Comparison of ENCODE assay signal across 1 cellular context in the genomic region with DNA sequence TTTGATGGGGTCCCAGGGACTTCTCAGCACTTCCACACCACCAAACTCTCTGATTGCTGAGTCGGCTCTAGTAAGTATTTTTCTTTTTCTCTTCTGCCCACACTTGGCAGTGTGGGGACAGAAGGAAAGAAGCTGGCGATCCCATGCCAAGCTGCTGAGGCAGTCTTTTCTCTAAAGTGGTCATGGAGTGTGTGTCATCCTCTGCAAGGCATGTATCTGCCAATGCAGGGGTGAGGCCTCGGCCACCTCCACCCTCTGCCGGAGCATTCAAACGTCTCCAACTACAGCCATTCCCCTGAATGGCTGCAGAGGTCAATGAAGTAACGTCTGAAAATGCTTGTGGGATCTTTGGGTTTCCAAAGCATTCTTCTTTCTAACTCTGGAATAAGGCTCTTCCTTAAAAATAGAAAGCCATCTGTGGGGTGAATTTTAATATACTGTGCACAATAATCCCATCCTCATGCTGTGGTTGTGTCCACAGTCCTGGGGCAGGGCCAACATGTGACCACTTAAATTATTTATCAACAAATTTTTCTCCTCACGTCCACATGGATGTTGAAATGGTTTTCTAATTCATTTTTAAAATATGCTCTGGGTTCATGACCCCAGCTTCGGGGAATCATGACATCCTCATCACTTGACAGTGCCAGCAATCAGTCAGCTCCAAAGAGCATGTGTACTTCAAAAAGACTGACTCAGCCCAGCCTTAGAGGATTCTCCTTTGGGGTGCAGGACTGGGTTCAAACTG.
TF ChIP-seq lines count a peak whose summit lies in the region.

No MANE protein-coding gene starts in this region.

TF ChIP-seq in A549, 52 proteins besides CTCF, POLR2A, EP300 and RAD21 (continued from another document):
- TF ChIP-seq, protein P1, sequence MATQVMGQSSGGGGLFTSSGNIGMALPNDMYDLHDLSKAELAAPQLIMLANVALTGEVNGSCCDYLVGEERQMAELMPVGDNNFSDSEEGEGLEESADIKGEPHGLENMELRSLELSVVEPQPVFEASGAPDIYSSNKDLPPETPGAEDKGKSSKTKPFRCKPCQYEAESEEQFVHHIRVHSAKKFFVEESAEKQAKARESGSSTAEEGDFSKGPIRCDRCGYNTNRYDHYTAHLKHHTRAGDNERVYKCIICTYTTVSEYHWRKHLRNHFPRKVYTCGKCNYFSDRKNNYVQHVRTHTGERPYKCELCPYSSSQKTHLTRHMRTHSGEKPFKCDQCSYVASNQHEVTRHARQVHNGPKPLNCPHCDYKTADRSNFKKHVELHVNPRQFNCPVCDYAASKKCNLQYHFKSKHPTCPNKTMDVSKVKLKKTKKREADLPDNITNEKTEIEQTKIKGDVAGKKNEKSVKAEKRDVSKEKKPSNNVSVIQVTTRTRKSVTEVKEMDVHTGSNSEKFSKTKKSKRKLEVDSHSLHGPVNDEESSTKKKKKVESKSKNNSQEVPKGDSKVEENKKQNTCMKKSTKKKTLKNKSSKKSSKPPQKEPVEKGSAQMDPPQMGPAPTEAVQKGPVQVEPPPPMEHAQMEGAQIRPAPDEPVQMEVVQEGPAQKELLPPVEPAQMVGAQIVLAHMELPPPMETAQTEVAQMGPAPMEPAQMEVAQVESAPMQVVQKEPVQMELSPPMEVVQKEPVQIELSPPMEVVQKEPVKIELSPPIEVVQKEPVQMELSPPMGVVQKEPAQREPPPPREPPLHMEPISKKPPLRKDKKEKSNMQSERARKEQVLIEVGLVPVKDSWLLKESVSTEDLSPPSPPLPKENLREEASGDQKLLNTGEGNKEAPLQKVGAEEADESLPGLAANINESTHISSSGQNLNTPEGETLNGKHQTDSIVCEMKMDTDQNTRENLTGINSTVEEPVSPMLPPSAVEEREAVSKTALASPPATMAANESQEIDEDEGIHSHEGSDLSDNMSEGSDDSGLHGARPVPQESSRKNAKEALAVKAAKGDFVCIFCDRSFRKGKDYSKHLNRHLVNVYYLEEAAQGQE (IDR thresholded peaks at IDR 0.05), result no peak
- TF ChIP-seq POLR2AphosphoS2 (conservative IDR thresholded peaks at IDR 0.05; ENCODE audit: low read length) (no peak), TP53 (CRISPR knock-in tag; IDR thresholded peaks at IDR 0.05) (no peak), ESRRA (IDR thresholded peaks at IDR 0.05; ENCODE audit: borderline replicate concordance, low read length) (no peak), ZSCAN20 (CRISPR knock-in tag; IDR thresholded peaks at IDR 0.05) (no peak), SMC3 (IDR thresholded peaks at IDR 0.05) (no peak), SREBF2 (IDR thresholded peaks at IDR 0.05) (no peak), CHD4 (IDR thresholded peaks at IDR 0.05; ENCODE audit: borderline replicate concordance) (no peak), JUNB (IDR thresholded peaks at IDR 0.05) (peak; percentile 67), RNF2 (IDR thresholded peaks at IDR 0.05; ENCODE audit: borderline replicate concordance, low read depth) (no peak), RARB (CRISPR knock-in tag; IDR thresholded peaks at IDR 0.05) (peak; percentile 73), FOSL2 (IDR thresholded peaks at IDR 0.05) (no peak), FOSL2 (CRISPR knock-in tag; IDR thresholded peaks at IDR 0.05) (peak; percentile 50), EHMT2 (IDR thresholded peaks at IDR 0.05; ENCODE audit: low read depth) (no peak), RFX5 (IDR thresholded peaks at IDR 0.05) (no peak), EHF (CRISPR knock-in tag; IDR thresholded peaks at IDR 0.05) (no peak), HEYL (CRISPR knock-in tag; IDR thresholded peaks at IDR 0.05) (no peak), ZFP36 (IDR thresholded peaks at IDR 0.05; ENCODE audit: borderline replicate concordance, partially characterized antibody) (no peak), JUN (IDR thresholded peaks at IDR 0.05) (peak; percentile 43 to 74; a peak in 2 of 5 replicates), FOXS1 (CRISPR knock-in tag; IDR thresholded peaks at IDR 0.05) (no peak), FOSB (CRISPR knock-in tag; IDR thresholded peaks at IDR 0.05) (no peak), GATA3 (IDR thresholded peaks at IDR 0.05; ENCODE audit: borderline replicate concordance) (peak; percentile 81; the same call in 1 of the 2 replicates), PHF8 (IDR thresholded peaks at IDR 0.05; ENCODE audit: borderline replicate concordance, low read depth) (no peak), KDM5A (IDR thresholded peaks at IDR 0.05) (no peak), MAFK (IDR thresholded peaks at IDR 0.05; ENCODE audit: partially characterized antibody) (peak; percentile 88), MYC (IDR thresholded peaks at IDR 0.05; ENCODE audit: borderline replicate concordance, low read length) (no peak), RCOR1 (IDR thresholded peaks at IDR 0.05; ENCODE audit: low read depth, low read length) (no peak)
- TF ChIP-seq, protein P2, sequence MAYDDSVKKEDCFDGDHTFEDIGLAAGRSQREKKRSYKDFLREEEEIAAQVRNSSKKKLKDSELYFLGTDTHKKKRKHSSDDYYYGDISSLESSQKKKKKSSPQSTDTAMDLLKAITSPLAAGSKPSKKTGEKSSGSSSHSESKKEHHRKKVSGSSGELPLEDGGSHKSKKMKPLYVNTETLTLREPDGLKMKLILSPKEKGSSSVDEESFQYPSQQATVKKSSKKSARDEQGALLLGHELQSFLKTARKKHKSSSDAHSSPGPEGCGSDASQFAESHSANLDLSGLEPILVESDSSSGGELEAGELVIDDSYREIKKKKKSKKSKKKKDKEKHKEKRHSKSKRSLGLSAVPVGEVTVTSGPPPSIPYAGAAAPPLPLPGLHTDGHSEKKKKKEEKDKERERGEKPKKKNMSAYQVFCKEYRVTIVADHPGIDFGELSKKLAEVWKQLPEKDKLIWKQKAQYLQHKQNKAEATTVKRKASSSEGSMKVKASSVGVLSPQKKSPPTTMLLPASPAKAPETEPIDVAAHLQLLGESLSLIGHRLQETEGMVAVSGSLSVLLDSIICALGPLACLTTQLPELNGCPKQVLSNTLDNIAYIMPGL (CRISPR knock-in tag; IDR thresholded peaks at IDR 0.05; ENCODE audit: borderline replicate concordance), result no peak
- TF ChIP-seq, protein P3, sequence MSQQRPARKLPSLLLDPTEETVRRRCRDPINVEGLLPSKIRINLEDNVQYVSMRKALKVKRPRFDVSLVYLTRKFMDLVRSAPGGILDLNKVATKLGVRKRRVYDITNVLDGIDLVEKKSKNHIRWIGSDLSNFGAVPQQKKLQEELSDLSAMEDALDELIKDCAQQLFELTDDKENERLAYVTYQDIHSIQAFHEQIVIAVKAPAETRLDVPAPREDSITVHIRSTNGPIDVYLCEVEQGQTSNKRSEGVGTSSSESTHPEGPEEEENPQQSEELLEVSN (IDR thresholded peaks at IDR 0.05; ENCODE audit: borderline replicate concordance, low read depth), result no peak
- TF ChIP-seq, protein P4, sequence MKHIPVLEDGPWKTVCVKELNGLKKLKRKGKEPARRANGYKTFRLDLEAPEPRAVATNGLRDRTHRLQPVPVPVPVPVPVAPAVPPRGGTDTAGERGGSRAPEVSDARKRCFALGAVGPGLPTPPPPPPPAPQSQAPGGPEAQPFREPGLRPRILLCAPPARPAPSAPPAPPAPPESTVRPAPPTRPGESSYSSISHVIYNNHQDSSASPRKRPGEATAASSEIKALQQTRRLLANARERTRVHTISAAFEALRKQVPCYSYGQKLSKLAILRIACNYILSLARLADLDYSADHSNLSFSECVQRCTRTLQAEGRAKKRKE (CRISPR knock-in tag; IDR thresholded peaks at IDR 0.05; ENCODE audit: low read depth), result no peak
- TF ChIP-seq, protein P5, sequence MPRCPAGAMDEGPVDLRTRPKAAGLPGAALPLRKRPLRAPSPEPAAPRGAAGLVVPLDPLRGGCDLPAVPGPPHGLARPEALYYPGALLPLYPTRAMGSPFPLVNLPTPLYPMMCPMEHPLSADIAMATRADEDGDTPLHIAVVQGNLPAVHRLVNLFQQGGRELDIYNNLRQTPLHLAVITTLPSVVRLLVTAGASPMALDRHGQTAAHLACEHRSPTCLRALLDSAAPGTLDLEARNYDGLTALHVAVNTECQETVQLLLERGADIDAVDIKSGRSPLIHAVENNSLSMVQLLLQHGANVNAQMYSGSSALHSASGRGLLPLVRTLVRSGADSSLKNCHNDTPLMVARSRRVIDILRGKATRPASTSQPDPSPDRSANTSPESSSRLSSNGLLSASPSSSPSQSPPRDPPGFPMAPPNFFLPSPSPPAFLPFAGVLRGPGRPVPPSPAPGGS (IDR thresholded peaks at IDR 0.05), result no peak
- TF ChIP-seq, protein P6, sequence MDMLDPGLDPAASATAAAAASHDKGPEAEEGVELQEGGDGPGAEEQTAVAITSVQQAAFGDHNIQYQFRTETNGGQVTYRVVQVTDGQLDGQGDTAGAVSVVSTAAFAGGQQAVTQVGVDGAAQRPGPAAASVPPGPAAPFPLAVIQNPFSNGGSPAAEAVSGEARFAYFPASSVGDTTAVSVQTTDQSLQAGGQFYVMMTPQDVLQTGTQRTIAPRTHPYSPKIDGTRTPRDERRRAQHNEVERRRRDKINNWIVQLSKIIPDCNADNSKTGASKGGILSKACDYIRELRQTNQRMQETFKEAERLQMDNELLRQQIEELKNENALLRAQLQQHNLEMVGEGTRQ (IDR thresholded peaks at IDR 0.05), result no peak
